Comparison of ENCODE assay signal across 21 cellular contexts in the genomic region with DNA sequence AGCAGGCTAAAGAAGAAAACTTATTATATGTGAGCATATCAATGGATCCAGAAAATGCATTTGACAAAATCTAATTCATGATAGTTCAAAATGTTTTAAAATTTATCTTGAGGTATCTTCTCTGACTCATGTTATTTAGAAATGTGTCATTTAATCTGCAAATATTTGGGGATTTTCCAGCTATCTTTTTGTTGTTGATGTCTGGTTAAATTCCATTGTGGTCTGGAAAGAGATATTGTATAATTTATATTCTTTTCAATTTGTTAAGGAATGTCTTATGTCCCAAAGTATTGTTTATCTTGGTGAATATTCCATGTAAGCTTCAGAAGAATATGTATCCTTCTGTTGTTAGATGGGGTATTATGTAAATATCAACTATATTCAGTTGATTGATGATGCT.
A peak's percentile ranks its signal among the peaks of the same experiment; 100 is the strongest.
DNase-seq lines count a peak whose midpoint lies in the region; ATAC-seq and TF ChIP-seq lines count a peak whose summit lies in the region.
"Had no signal": no experiment of that assay in that cellular context is flagged by ENCODE, and none has a peak within 500 bp of the region (broad histone marks: within the 10 kb centered on the region; RNA-seq: fewer than 3 reads in every experiment).

No MANE protein-coding gene starts in this region.

- DNase-seq in SK-N-SH = no peak
- DNase-seq in amniotic epithelial cell (ENCODE audit: low read depth) = peak; percentile 20
- peak; percentile 23 for DNase-seq in fibroblast of the aortic adventitia (ENCODE audit: low read depth)
- no peak for DNase-seq in posterior cingulate gyrus
- DNase-seq in mesenteric fat pad (ENCODE audit: low spot score) = no peak
- DNase-seq: ACHN; AML-193; BE2C; CD4-positive, alpha-beta T cell; CD8-positive, alpha-beta memory T cell; DMS53; DMS79 treated with DMSO at 0.1 percent for 48 hours; GF-D8; H9 had no signal

- POLR2A ChIA-PET in SK-N-SH (lab: Yijun Ruan, JAX) = no interaction called here

- no peaks in the 10 kb centered on the region for H3K4me1 ChIP-seq in SK-N-SH (ENCODE audit: control insufficient read depth in 1 of 2, insufficient read depth in 2 of 2, low read depth in 1 of 2, low read length in 1 of 2)
- H3K4me1 ChIP-seq: A549; BE2C; BLaER1 treated with 17β-estradiol and CSF1 and Interleukin-3, amounts not matched to agents 10 nM and 100 nM had no signal

- no peaks in the 10 kb centered on the region for H3K36me3 ChIP-seq in SK-N-SH (replicated peaks in 1 of 2; ENCODE audit: control insufficient read depth in 1 of 2, insufficient read depth in 2 of 2, low read length in 1 of 2)
- H3K36me3 ChIP-seq: BE2C; BLaER1 treated with 17β-estradiol and CSF1 and Interleukin-3, amounts not matched to agents 10 nM and 100 nM had no signal

- no peak overlapping the region for H3K4me3 ChIP-seq in SK-N-SH (ENCODE audit: low read depth in 2 of 2, low read length in 1 of 2)
- no peak overlapping the region for H3K4me3 ChIP-seq in fibroblast of the aortic adventitia (ENCODE audit: low read depth, low read length)
- H3K4me3 ChIP-seq: A549; BLaER1 treated with 17β-estradiol and CSF1 and Interleukin-3, amounts not matched to agents 10 nM and 100 nM; GM23338 had no signal

- no peaks in the 10 kb centered on the region for H3K79me2 ChIP-seq in SK-N-SH (ENCODE audit: insufficient read depth)

- no peaks in the 10 kb centered on the region for H4K20me1 ChIP-seq in SK-N-SH (ENCODE audit: insufficient read depth)
- H4K20me1 ChIP-seq: BLaER1 treated with 17β-estradiol and CSF1 and Interleukin-3, amounts not matched to agents 10 nM and 100 nM had no signal

- no peak for TF ChIP-seq RAD21 in SK-N-SH (IDR thresholded peaks at IDR 0.05; ENCODE audit: low read length)

- ATAC-seq in SK-N-SH treated with all-trans-retinoic acid at 6 μM for 48 hours = no peak
- ATAC-seq in HG03039 (IDR thresholded peaks at IDR 0.05; ENCODE audit: unreplicated experiment) = no peak
- ATAC-seq: A549, GM23338, HCT116 had no signal

- TF ChIP-seq CTCF in SK-N-SH (IDR thresholded peaks at IDR 0.05) (no peak), fibroblast of the aortic adventitia (IDR thresholded peaks at IDR 0.05; ENCODE audit: insufficient read depth, low read length) (no peak)

- H3K9me3 ChIP-seq in SK-N-SH = no peaks in the 10 kb centered on the region
- H3K9me3 ChIP-seq: A549, BE2C had no signal

- CTCF ChIA-PET in SK-N-SH (lab: Yijun Ruan, JAX) = no interaction called here

- no peak for TF ChIP-seq EP300 in SK-N-SH (IDR thresholded peaks at IDR 0.05; ENCODE audit: borderline replicate concordance in 1 of 2, low read depth in 1 of 2, low read length in 1 of 2)

- no peaks in the 10 kb centered on the region for H3K27me3 ChIP-seq in SK-N-SH (ENCODE audit: insufficient read depth)
- H3K27me3 ChIP-seq: BE2C; BLaER1 treated with 17β-estradiol and CSF1 and Interleukin-3, amounts not matched to agents 10 nM and 100 nM had no signal

- H2AFZ ChIP-seq in SK-N-SH (ENCODE audit: low read depth) = no peak overlapping the region
- H2AFZ ChIP-seq: GM23338 had no signal

- no peak overlapping the region for H3K27ac ChIP-seq in SK-N-SH (ENCODE audit: low read depth in 2 of 2, low read length in 1 of 2)
- H3K27ac ChIP-seq: 22Rv1; A549; BLaER1 treated with 17β-estradiol and CSF1 and Interleukin-3, amounts not matched to agents 10 nM and 100 nM had no signal

- H3F3A ChIP-seq in SK-N-SH (replicated peaks; ENCODE audit: insufficient read depth) = no peaks in the 10 kb centered on the region

- H3K9ac ChIP-seq in SK-N-SH = no peak overlapping the region
- H3K9ac ChIP-seq: BLaER1 treated with 17β-estradiol and CSF1 and Interleukin-3, amounts not matched to agents 10 nM and 100 nM had no signal

- H3K4me2 ChIP-seq in SK-N-SH = no peak overlapping the region
- H3K4me2 ChIP-seq: A549; BLaER1 treated with 17β-estradiol and CSF1 and Interleukin-3, amounts not matched to agents 10 nM and 100 nM; GM23338 had no signal

- no peaks in the 10 kb centered on the region for H3K9me2 ChIP-seq in SK-N-SH

- intact Hi-C loops in posterior cingulate gyrus (cut with DNase I) = no loop called here

TF ChIP-seq in SK-N-SH treated with all-trans-retinoic acid at 6 μM for 48 hours, 23 proteins besides CTCF, POLR2A, EP300 and RAD21:
- TF ChIP-seq CSDC2 (CRISPR knock-in tag; IDR thresholded peaks at IDR 0.05) (no peak), ISL1 (CRISPR knock-in tag; IDR thresholded peaks at IDR 0.05) (peak; percentile 53), OSR1 (CRISPR knock-in tag; IDR thresholded peaks at IDR 0.05) (no peak)
TF ChIP-seq in SK-N-SH treated with all-trans-retinoic acid at 6 μM for 48 hours: peak in this region for 1.

TF ChIP-seq in SK-N-SH, 30 proteins besides CTCF, POLR2A, EP300 and RAD21:
- TF ChIP-seq POLR2AphosphoS5 (IDR thresholded peaks at IDR 0.05; ENCODE audit: low read depth, low read length) (no peak), RXRA (IDR thresholded peaks at IDR 0.05; ENCODE audit: borderline replicate concordance, low read depth) (no peak), FOSL2 (IDR thresholded peaks at IDR 0.05; ENCODE audit: borderline replicate concordance, low read depth) (no peak), MXI1 (IDR thresholded peaks at IDR 0.05; ENCODE audit: low read depth, low read length) (no peak), TAF1 (IDR thresholded peaks at IDR 0.05; ENCODE audit: borderline replicate concordance, low read depth, low read length) (no peak), SMC3 (IDR thresholded peaks at IDR 0.05; ENCODE audit: low read depth, low read length) (no peak), MEF2A (IDR thresholded peaks at IDR 0.05; ENCODE audit: borderline replicate concordance, low read depth) (no peak)
- TF ChIP-seq, protein P1, sequence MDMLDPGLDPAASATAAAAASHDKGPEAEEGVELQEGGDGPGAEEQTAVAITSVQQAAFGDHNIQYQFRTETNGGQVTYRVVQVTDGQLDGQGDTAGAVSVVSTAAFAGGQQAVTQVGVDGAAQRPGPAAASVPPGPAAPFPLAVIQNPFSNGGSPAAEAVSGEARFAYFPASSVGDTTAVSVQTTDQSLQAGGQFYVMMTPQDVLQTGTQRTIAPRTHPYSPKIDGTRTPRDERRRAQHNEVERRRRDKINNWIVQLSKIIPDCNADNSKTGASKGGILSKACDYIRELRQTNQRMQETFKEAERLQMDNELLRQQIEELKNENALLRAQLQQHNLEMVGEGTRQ (IDR thresholded peaks at IDR 0.05; ENCODE audit: borderline replicate concordance, low read depth, low read length) = no peak
TF ChIP-seq in SK-N-SH: peak in this region for 0.

Comparison
In these comparisons a context has a peak if more than half of its experiments do, and no peak if none do; other contexts are left out.
1. DNase-seq: peak in amniotic epithelial cell (single experiment) and fibroblast of the aortic adventitia (single experiment); none in SK-N-SH (single experiment), posterior cingulate gyrus (0 of 10) and mesenteric fat pad (single experiment).